2 cellular contexts compared by ENCODE assay signal in the genomic region with DNA sequence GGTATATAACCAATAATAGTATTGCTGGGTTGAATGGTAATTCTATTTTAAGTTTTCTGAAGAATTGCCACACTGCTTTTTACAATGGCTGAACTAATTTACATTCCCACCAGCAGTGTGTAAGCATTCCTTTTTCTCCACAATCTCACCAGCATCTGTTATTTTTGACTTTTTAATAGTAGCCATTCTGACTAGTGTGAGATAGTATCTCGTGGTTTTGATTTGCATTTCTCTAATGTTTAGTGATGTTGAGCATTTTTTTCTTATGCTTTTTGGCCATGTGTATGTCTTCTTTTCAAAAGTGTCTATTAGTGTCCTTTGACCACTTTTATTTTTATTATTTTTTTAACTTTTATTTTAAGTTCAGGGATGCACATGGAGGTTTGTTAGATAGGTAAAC.
TF ChIP-seq lines count a peak whose summit lies in the region.

No MANE protein-coding gene starts in this region.

TF ChIP-seq in SK-N-SH, 30 proteins besides CTCF, POLR2A, EP300 and RAD21 (continued from another document):
- TF ChIP-seq, protein P1, sequence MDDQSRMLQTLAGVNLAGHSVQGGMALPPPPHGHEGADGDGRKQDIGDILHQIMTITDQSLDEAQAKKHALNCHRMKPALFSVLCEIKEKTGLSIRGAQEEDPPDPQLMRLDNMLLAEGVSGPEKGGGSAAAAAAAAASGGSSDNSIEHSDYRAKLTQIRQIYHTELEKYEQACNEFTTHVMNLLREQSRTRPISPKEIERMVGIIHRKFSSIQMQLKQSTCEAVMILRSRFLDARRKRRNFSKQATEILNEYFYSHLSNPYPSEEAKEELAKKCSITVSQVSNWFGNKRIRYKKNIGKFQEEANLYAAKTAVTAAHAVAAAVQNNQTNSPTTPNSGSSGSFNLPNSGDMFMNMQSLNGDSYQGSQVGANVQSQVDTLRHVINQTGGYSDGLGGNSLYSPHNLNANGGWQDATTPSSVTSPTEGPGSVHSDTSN (IDR thresholded peaks at IDR 0.05): peak; percentile 39

TF ChIP-seq in SK-N-SH treated with all-trans-retinoic acid at 6 μM for 48 hours, 23 proteins besides CTCF, POLR2A, EP300 and RAD21 (continued from another document):
- TF ChIP-seq, protein P2, sequence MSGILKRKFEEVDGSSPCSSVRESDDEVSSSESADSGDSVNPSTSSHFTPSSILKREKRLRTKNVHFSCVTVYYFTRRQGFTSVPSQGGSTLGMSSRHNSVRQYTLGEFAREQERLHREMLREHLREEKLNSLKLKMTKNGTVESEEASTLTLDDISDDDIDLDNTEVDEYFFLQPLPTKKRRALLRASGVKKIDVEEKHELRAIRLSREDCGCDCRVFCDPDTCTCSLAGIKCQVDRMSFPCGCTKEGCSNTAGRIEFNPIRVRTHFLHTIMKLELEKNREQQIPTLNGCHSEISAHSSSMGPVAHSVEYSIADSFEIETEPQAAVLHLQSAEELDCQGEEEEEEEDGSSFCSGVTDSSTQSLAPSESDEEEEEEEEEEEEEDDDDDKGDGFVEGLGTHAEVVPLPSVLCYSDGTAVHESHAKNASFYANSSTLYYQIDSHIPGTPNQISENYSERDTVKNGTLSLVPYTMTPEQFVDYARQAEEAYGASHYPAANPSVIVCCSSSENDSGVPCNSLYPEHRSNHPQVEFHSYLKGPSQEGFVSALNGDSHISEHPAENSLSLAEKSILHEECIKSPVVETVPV (CRISPR knock-in tag; IDR thresholded peaks at IDR 0.05): no peak
- TF ChIP-seq ARNTL (CRISPR knock-in tag; IDR thresholded peaks at IDR 0.05; ENCODE audit: borderline replicate concordance, low read depth): no peak
- no peak for TF ChIP-seq ISL1 (CRISPR knock-in tag; IDR thresholded peaks at IDR 0.05)
- TF ChIP-seq ESRRG (CRISPR knock-in tag; IDR thresholded peaks at IDR 0.05): no peak
- no peak for TF ChIP-seq GLIS3 (CRISPR knock-in tag; IDR thresholded peaks at IDR 0.05)
- no peak for TF ChIP-seq ZNF70 (CRISPR knock-in tag; IDR thresholded peaks at IDR 0.05)
- TF ChIP-seq ZNF565 (CRISPR knock-in tag; conservative IDR thresholded peaks at IDR 0.05; ENCODE audit: low read depth): no peak
- TF ChIP-seq TOX (CRISPR knock-in tag; IDR thresholded peaks at IDR 0.05; ENCODE audit: borderline replicate concordance): no peak
- no peak for TF ChIP-seq ZFP30 (CRISPR knock-in tag; IDR thresholded peaks at IDR 0.05)
- no peak for TF ChIP-seq ZFP3 (CRISPR knock-in tag; IDR thresholded peaks at IDR 0.05)
